ENCODE assay signal across 2 cellular contexts in genomic region chr11:1639666-1640065, GRCh38.
TF ChIP-seq lines count a peak whose summit lies in the region.

No MANE protein-coding gene starts in this region.

TF ChIP-seq in GM23338, 12 proteins besides CTCF, POLR2A, EP300 and RAD21:
- TF ChIP-seq EZH2phosphoT487 (IDR thresholded peaks at IDR 0.05; ENCODE audit: unreplicated experiment) = no peak
- TF ChIP-seq REST (IDR thresholded peaks at IDR 0.05; ENCODE audit: unreplicated experiment) = no peak
- TF ChIP-seq ZNF462 (CRISPR knock-in tag; IDR thresholded peaks at IDR 0.05) = no peak
- TF ChIP-seq JUNB (IDR thresholded peaks at IDR 0.05; ENCODE audit: unreplicated experiment) = no peak
- TF ChIP-seq NANOG (IDR thresholded peaks at IDR 0.05; ENCODE audit: borderline replicate concordance) = no peak
- TF ChIP-seq, protein P1, sequence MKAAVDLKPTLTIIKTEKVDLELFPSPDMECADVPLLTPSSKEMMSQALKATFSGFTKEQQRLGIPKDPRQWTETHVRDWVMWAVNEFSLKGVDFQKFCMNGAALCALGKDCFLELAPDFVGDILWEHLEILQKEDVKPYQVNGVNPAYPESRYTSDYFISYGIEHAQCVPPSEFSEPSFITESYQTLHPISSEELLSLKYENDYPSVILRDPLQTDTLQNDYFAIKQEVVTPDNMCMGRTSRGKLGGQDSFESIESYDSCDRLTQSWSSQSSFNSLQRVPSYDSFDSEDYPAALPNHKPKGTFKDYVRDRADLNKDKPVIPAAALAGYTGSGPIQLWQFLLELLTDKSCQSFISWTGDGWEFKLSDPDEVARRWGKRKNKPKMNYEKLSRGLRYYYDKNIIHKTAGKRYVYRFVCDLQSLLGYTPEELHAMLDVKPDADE (IDR thresholded peaks at IDR 0.05) = no peak

TF ChIP-seq in H1, 55 proteins besides CTCF, POLR2A, EP300 and RAD21:
- TF ChIP-seq BACH1 (IDR thresholded peaks at IDR 0.05; ENCODE audit: low read length) (no peak), POU5F1 (IDR thresholded peaks at IDR 0.05; ENCODE audit: low read depth, low read length) (no peak), CTBP2 (IDR thresholded peaks at IDR 0.05; ENCODE audit: borderline replicate concordance, insufficient read depth, insufficient read length, low read length) (no peak), EZH2 (IDR thresholded peaks at IDR 0.05; ENCODE audit: low read depth, low read length, severe bottlenecking) (no peak), ATF2 (IDR thresholded peaks at IDR 0.05; ENCODE audit: low read length) (no peak), KDM4A (IDR thresholded peaks at IDR 0.05; ENCODE audit: low read depth, low read length, severe bottlenecking) (no peak), HDAC2 (IDR thresholded peaks at IDR 0.05; ENCODE audit: borderline replicate concordance in 1 of 2, low read depth in 2 of 2, low read length in 2 of 2) (no peak), MAX (IDR thresholded peaks at IDR 0.05) (no peak)
